Comparison of ENCODE assay signal across 21 cellular contexts in the genomic region with DNA sequence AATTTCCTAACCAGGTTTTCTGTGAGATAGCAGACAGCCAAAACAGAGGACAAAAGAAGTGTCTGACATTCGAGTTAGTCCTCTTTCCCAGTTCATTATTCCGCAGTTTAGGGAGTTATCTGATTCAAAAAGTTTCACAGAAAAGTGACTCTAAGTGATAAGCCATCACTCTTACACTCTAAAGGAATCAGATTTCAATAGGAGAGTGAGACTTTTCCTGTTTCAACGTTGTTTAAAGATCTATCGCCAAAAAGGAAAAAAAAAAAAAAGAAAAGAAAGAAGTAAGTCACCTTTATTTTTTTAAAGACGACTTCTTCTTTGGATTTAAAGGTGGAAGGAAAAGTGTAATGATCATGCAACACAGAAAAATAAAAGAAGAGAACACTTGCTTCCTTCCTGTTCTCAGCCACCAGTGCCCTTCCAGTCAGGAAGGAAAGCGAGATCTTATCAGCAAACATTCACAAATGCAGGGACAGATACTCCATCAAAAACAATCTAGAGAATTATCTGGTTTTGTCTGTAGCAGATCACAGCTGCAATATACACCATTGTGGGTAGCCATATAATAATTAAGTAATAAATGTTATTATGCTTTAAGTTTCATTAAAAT. TPM values are rescaled to one million over a fixed set of nuclear protein-coding genes. Genes with fewer than 3 reads are reported as not detected.
DNase-seq lines count a peak whose midpoint lies in the region; FAIRE-seq and TF ChIP-seq lines count a peak whose summit lies in the region.
"Had no signal": no experiment of that assay in that cellular context is flagged by ENCODE, and none has a peak within 500 bp of the region (broad histone marks: within the 10 kb centered on the region; RNA-seq: fewer than 3 reads in every experiment).

No MANE protein-coding gene starts in this region.

- H3K9me3 ChIP-seq in endodermal cell (ENCODE audit: control insufficient read depth, low read length) (peaks cover 5% of the 10 kb centered on the region), parathyroid adenoma (ENCODE audit: control insufficient read depth, low read length) (no peaks in the 10 kb centered on the region), small intestine (ENCODE audit: control insufficient read depth, low read depth) (no peaks in the 10 kb centered on the region)
- H3K9me3 ChIP-seq: BE2C, right atrium auricular region, suprapubic skin had no signal

- H3K4me3 Mint-ChIP-seq in endodermal cell = peak overlapping the region; percentile 10
- H3K4me3 Mint-ChIP-seq: natural killer cell treated with Interleukin-12 subunit alpha and Interleukin-12 subunit beta and Interleukin-15 and Interleukin-18, amount 100 ng/mL, for 72 hours; T-helper 2 cell treated with Interferon-gamma antibody and Interleukin-4, amounts not matched to agents 5 μg/mL and 100 μg/mL, for 36 hours had no signal

- in situ Hi-C loops in KBM-7 (cut with MboI; ENCODE audit: low pct_unique_long_range_greater_than_20kb, low sequenced_read_pairs) = no loop called here

- no peaks in the 10 kb centered on the region for H3K79me2 ChIP-seq in parathyroid adenoma

- no peak overlapping the region for H3K27ac Mint-ChIP-seq in endodermal cell
- H3K27ac Mint-ChIP-seq: natural killer cell treated with Interleukin-12 subunit alpha and Interleukin-12 subunit beta and Interleukin-15 and Interleukin-18, amount 100 ng/mL, for 72 hours; T-helper 2 cell treated with Interferon-gamma antibody and Interleukin-4, amounts not matched to agents 5 μg/mL and 100 μg/mL, for 36 hours had no signal

- H3K4me3 ChIP-seq in endodermal cell (ENCODE audit: low read length) = no peak overlapping the region
- peak overlapping the region; percentile 31 for H3K4me3 ChIP-seq in parathyroid adenoma (ENCODE audit: low read depth, low read length)
- no peak overlapping the region for H3K4me3 ChIP-seq in small intestine (ENCODE audit: low read depth in 1 of 2, low read length in 2 of 2)
- H3K4me3 ChIP-seq: lower lobe of right lung, right atrium auricular region, suprapubic skin had no signal

- H3K27me3 Mint-ChIP-seq in endodermal cell (ENCODE audit: insufficient read depth) = no peaks in the 10 kb centered on the region
- H3K27me3 Mint-ChIP-seq: natural killer cell treated with Interleukin-12 subunit alpha and Interleukin-12 subunit beta and Interleukin-15 and Interleukin-18, amount 100 ng/mL, for 72 hours had no signal

- H3K27me3 ChIP-seq in endodermal cell (ENCODE audit: control insufficient read depth, insufficient read depth, low read length, poor library complexity, severe bottlenecking) = no peaks in the 10 kb centered on the region
- no peaks in the 10 kb centered on the region for H3K27me3 ChIP-seq in parathyroid adenoma (ENCODE audit: control insufficient read depth, insufficient read depth, low read length)
- H3K27me3 ChIP-seq in small intestine (ENCODE audit: control insufficient read depth in 2 of 2, insufficient read depth in 2 of 2, low read length in 2 of 2) = no peaks in the 10 kb centered on the region
- H3K27me3 ChIP-seq: BE2C, right atrium auricular region, suprapubic skin had no signal

- WGBS in endodermal cell (ENCODE audit: insufficient coverage in 1 of 2, insufficient read length in 1 of 2), 2 experiments = 46% methylated on average over 6 of the region's 6 CpGs; no CpG with 5 or more reads in 1 of the 2 experiments
- WGBS in small intestine, 3 donors = 9 to 21% (median 12%) methylated on average over 6 of the region's 6 CpGs

- H3K4me2 ChIP-seq in parathyroid adenoma (ENCODE audit: low read length) = peak overlapping the region; percentile 51
- H3K4me2 ChIP-seq: KMS-11 had no signal

- DNase-seq in EH (ENCODE audit: low read depth) (peak; percentile 25), KBM-7 (peak; percentile 40), endodermal cell (no peak), germinal center (ENCODE audit: low spot score) (no peak), urothelium cell line (ENCODE audit: low spot score) (no peak), small intestine (no peak)
- DNase-seq: activated CD4-positive, alpha-beta T cell treated with anti-CD3 and anti-CD28 coated beads for 1 hour; activated CD8-positive, alpha-beta memory T cell treated with anti-CD3 and anti-CD28 coated beads, Interleukin-2, amount 50 U/mL, for 4 hours; activated gamma-delta T cell treated with Interleukin-2 at 50 U/mL for 16 hours; aorta; BE2C; lower lobe of right lung; NCI-H1417; SHP77 had no signal

- no peaks in the 10 kb centered on the region for H3K36me3 ChIP-seq in endodermal cell (ENCODE audit: control insufficient read depth, insufficient read depth, low read length)
- no peaks in the 10 kb centered on the region for H3K36me3 ChIP-seq in parathyroid adenoma (ENCODE audit: control insufficient read depth, insufficient read depth, low read length)
- H3K36me3 ChIP-seq in small intestine (ENCODE audit: control insufficient read depth in 2 of 2, insufficient read depth in 2 of 2, low read length in 2 of 2) = no peaks in the 10 kb centered on the region
- H3K36me3 ChIP-seq: BE2C, lower lobe of right lung, right atrium auricular region, suprapubic skin had no signal

- TF ChIP-seq CTCF in endodermal cell (conservative IDR thresholded peaks at IDR 0.05) (peak; percentile 50), parathyroid adenoma (IDR thresholded peaks at IDR 0.05) (no peak)

- peaks cover 20% of the 10 kb centered on the region for H3K36me3 Mint-ChIP-seq in endodermal cell (ENCODE audit: low read depth)
- H3K36me3 Mint-ChIP-seq: natural killer cell treated with Interleukin-12 subunit alpha and Interleukin-12 subunit beta and Interleukin-15 and Interleukin-18, amount 100 ng/mL, for 72 hours had no signal

- no peak for FAIRE-seq in urothelium cell line (lab: Jason Lieb, UNC)
- no peak for FAIRE-seq in small intestine (lab: Jason Lieb, UNC)
- FAIRE-seq: frontal cortex had no signal

- H3K9ac ChIP-seq in endodermal cell (ENCODE audit: extremely low read depth, low read length, poor library complexity, severe bottlenecking) = no peak overlapping the region
- no peak overlapping the region for H3K9ac ChIP-seq in parathyroid adenoma
- H3K9ac ChIP-seq: KMS-11 had no signal

- H3K27ac ChIP-seq in endodermal cell (ENCODE audit: low read depth, low read length) (no peak overlapping the region), parathyroid adenoma (no peak overlapping the region), small intestine (ENCODE audit: low read depth in 1 of 2, low read length in 1 of 2) (no peak overlapping the region)
- H3K27ac ChIP-seq: KMS-11, lower lobe of right lung, right atrium auricular region, suprapubic skin had no signal

- H3K4me1 ChIP-seq in endodermal cell (ENCODE audit: control insufficient read depth, insufficient read depth, low read length) = peaks cover 9% of the 10 kb centered on the region
- H3K4me1 ChIP-seq in parathyroid adenoma = no peaks in the 10 kb centered on the region
- H3K4me1 ChIP-seq in small intestine (ENCODE audit: control insufficient read depth in 2 of 2, insufficient read depth in 1 of 2, low read depth in 1 of 2, low read length in 1 of 2) = no peaks in the 10 kb centered on the region
- H3K4me1 ChIP-seq: BE2C, right atrium auricular region, suprapubic skin had no signal

- peaks cover 56% of the 10 kb centered on the region for H3K4me1 Mint-ChIP-seq in endodermal cell

- H3K9me3 Mint-ChIP-seq in endodermal cell = peaks cover 20% of the 10 kb centered on the region
- H3K9me3 Mint-ChIP-seq: T-helper 2 cell treated with Interferon-gamma antibody and Interleukin-4, amounts not matched to agents 5 μg/mL and 100 μg/mL, for 36 hours had no signal

- no peak overlapping the region for H2AFZ ChIP-seq in parathyroid adenoma

RNA-seq across cellular contexts. Expression of a gene that starts 49.8 kb away (rescaled TPM):
- total RNA-seq in endodermal cell = 10 to 100 TPM; 33.0 to 34.3 TPM
- 36.1 TPM for polyA plus RNA-seq in endodermal cell (2013, experiment 1 of 2)
- 41.4 TPM for polyA plus RNA-seq in endodermal cell (2013, experiment 2 of 2)
- polyA plus RNA-seq in small intestine = 10 to 100 TPM; 36.2 to 56.4 (median 41.9) TPM

RNA-seq across cellular contexts. Expression of a gene that starts 56.4 kb away (rescaled TPM):
- total RNA-seq in endodermal cell = under 1 TPM; 0.22 to 0.79 TPM
- 5.7 TPM for polyA plus RNA-seq in endodermal cell (2013, experiment 1 of 2)
- 6.7 TPM for polyA plus RNA-seq in endodermal cell (2013, experiment 2 of 2)
- 10 to 100 TPM in 1 of 3 donors, under 1 TPM in 2; 0.22 to 12.1 (median 0.27) TPM for polyA plus RNA-seq in small intestine

Comparison
In these comparisons a context has a peak if more than half of its experiments do, and no peak if none do; other contexts are left out.
1. DNase-seq: peak in EH (single experiment) and KBM-7 (single experiment); none in endodermal cell (single experiment), germinal center (single experiment), urothelium cell line (single experiment) and small intestine (single experiment).